ENCODE assay signal across 8 cellular contexts in genomic region chr15:68820589-68821189, GRCh38. TPM values are rescaled to one million over a fixed set of nuclear protein-coding genes. Genes with fewer than 3 reads are reported as not detected.
DNase-seq lines count a peak whose midpoint lies in the region; ATAC-seq and TF ChIP-seq lines count a peak whose summit lies in the region.

Gene ANP32A, minus strand, starts transcription at chr15:68820895. Its CDS starts 144 bp downstream, at chr15:68820751.

- CTCF ChIA-PET in GM10248 (lab: Yijun Ruan, JAX), result interaction anchor here (1.1 kb wide), 1 partner anchor 37 kb away, joined by 4 read pairs; no protein-coding TSS in a partner anchor

- peaks cover 20% of the 10 kb centered on the region for H3K4me1 ChIP-seq in adipocyte (ENCODE audit: control insufficient read depth, insufficient read depth, low read length)
- peaks cover 11% of the 10 kb centered on the region for H3K4me1 ChIP-seq in cardiac muscle cell (ENCODE audit: low read depth)

- peak; percentile 99 for DNase-seq in GM10248 (ENCODE audit: extremely low spot score)
- DNase-seq in NCI-H1417 treated with DMSO at 0.1 percent for 48 hours (lab: John Stamatoyannopoulos, UW), result peak; percentile 86
- DNase-seq in T follicular helper cell (ENCODE audit: low read depth), result peak; percentile 92
- peak; percentile 97 for DNase-seq in adipocyte (ENCODE audit: low read depth)
- DNase-seq in cardiac muscle cell (ENCODE audit: low read depth in 1 of 2, low spot score in 1 of 2), result peak; percentile 97 to 98
- DNase-seq in posterior cingulate gyrus, result peak; percentile 92 to 99 (median 96)
- peak; percentile 98 for DNase-seq in type B pancreatic cell (ENCODE audit: extremely low spot score, unreplicated experiment)

- H3K36me3 ChIP-seq in adipocyte (ENCODE audit: control insufficient read depth, insufficient read depth, low read length, severe bottlenecking) (no peaks in the 10 kb centered on the region), cardiac muscle cell (no peaks in the 10 kb centered on the region)

- peak within 1 kb of the TSS; percentile 94 for H3K4me3 ChIP-seq in adipocyte (ENCODE audit: low read length)
- H3K4me3 ChIP-seq in cardiac muscle cell, result peak within 1 kb of the TSS; percentile 96

- no peaks in the 10 kb centered on the region for H3K9me3 Mint-ChIP-seq in type B pancreatic cell

- peak within 1 kb of the TSS; percentile 99 for H3K27ac ChIP-seq in cardiac muscle cell

- peak within 1 kb of the TSS; percentile 98 for H3K4me3 Mint-ChIP-seq in type B pancreatic cell

- TF ChIP-seq CTCF in GM10248 (IDR thresholded peaks at IDR 0.05; ENCODE audit: control extremely low read depth, extremely low read depth, low read depth, missing control alignments), result no peak
- no peak for TF ChIP-seq CTCF in cardiac muscle cell (IDR thresholded peaks at IDR 0.05; ENCODE audit: low read depth, low read length)
- TF ChIP-seq CTCF in type B pancreatic cell (conservative IDR thresholded peaks at IDR 0.05), result no peak

- H3K4me1 Mint-ChIP-seq in type B pancreatic cell (ENCODE audit: unreplicated experiment), result peaks cover 25% of the 10 kb centered on the region

- peak; percentile 60 for ATAC-seq in HG02623 (IDR thresholded peaks at IDR 0.05; ENCODE audit: unreplicated experiment)

- peak within 1 kb of the TSS; percentile 99 for H3K27ac Mint-ChIP-seq in type B pancreatic cell

- POLR2A ChIA-PET in GM10248 (lab: Yijun Ruan, JAX), result no interaction called here

- no peaks in the 10 kb centered on the region for H3K36me3 Mint-ChIP-seq in type B pancreatic cell

- H3K9me3 ChIP-seq in adipocyte (ENCODE audit: control insufficient read depth, low read length), result no peaks in the 10 kb centered on the region
- H3K9me3 ChIP-seq in cardiac muscle cell (ENCODE audit: low read depth), result no peaks in the 10 kb centered on the region

- H3K27me3 ChIP-seq in adipocyte (replicated peaks; ENCODE audit: control insufficient read depth, insufficient read depth, low read length) (no peaks in the 10 kb centered on the region), cardiac muscle cell (no peaks in the 10 kb centered on the region)

- intact Hi-C loops in posterior cingulate gyrus (cut with DNase I), result loop anchor here (10.0 kb wide), 1 partner anchor 54 kb away; no protein-coding TSS in a partner anchor

- no peaks in the 10 kb centered on the region for H3K27me3 Mint-ChIP-seq in type B pancreatic cell

- H3K9ac ChIP-seq in adipocyte (ENCODE audit: low read length), result peak within 1 kb of the TSS; percentile 99

RNA-seq across cellular contexts. Expression of gene ANP32A, which starts in this region (rescaled TPM):
- 140 and 144 TPM in 2 replicates for total RNA-seq in cardiac muscle cell
- polyA plus RNA-seq in cardiac muscle cell, result 278 and 318 TPM in 2 replicates
- 167 and 222 TPM in 2 replicates for total RNA-seq in type B pancreatic cell (ENCODE audit: low replicate concordance)

Comparison
In these comparisons a context has a peak if more than half of its experiments do, and no peak if none do; other contexts are left out.
1. Peak in every context shown above with its lines: DNase-seq, ATAC-seq, H3K4me3 ChIP-seq and H3K27ac ChIP-seq.